Comparison of ENCODE assay signal across 7 cellular contexts in genomic region chr18:15197338-15198115, GRCh38.
DNase-seq lines count a peak whose midpoint lies in the region; TF ChIP-seq lines count a peak whose summit lies in the region.
"Not testable (repeated sequence)": the region's sequence is repeated elsewhere in the genome, so short reads cannot be mapped to it uniquely, and the experiment has no call there.

No MANE protein-coding gene starts in this region.

- H3K27ac ChIP-seq in esophagus muscularis mucosa (replicated peaks in 1 of 4); stomach: not testable (repeated sequence)

- TF ChIP-seq EP300 in esophagus muscularis mucosa (IDR thresholded peaks at IDR 0.05); stomach (IDR thresholded peaks at IDR 0.05): not testable (repeated sequence)

- 6% methylated on average over 35 of the region's 58 CpGs for WGBS in esophagus muscularis mucosa
- WGBS in stomach, 5 donors: 11 to 17% (median 14%) methylated on average over 37 to 58 of the region's 58 CpGs

- in situ Hi-C loops in GM13976 (cut with MboI; ENCODE audit: low sequenced_read_pairs, unreplicated experiment): not testable (repeated sequence)

- intact Hi-C loops in esophagus muscularis mucosa (cut with DNase I); stomach (cut with DNase I; ENCODE audit: low total_unique reads): not testable (repeated sequence)

- TF ChIP-seq CTCF in GM13976 (IDR thresholded peaks at IDR 0.05; ENCODE audit: borderline replicate concordance, control extremely low read depth, extremely low read depth, insufficient read depth, missing control alignments); esophagus muscularis mucosa (IDR thresholded peaks at IDR 0.05); stomach (IDR thresholded peaks at IDR 0.05): not testable (repeated sequence)

- DNase-seq in GM13976 (ENCODE audit: low spot score) (peak; percentile 2), NCI-H524 (lab: John Stamatoyannopoulos, UW) (peak; percentile 1 to 22), anterior cingulate cortex (lab: John Stamatoyannopoulos, UW) (peak in 46 of 58 donors; percentile 0 to 64 (median 16)), hypothalamus (lab: John Stamatoyannopoulos, UW) (peak in 35 of 51 donors; percentile 0 to 61 (median 16)), occipital lobe (lab: John Stamatoyannopoulos, UW) (peak; percentile 61)
- DNase-seq in esophagus muscularis mucosa (ENCODE audit: extremely low spot score); stomach: not testable (repeated sequence)

- not testable (repeated sequence) for H3K9me3 ChIP-seq in esophagus muscularis mucosa
- peaks cover 0 to 30% (median 13%) of the 10 kb centered on the region in 4 donors for H3K9me3 ChIP-seq in stomach

- not testable (repeated sequence) for H3K36me3 ChIP-seq in esophagus muscularis mucosa, stomach

- not testable (repeated sequence) for H3K4me1 ChIP-seq in esophagus muscularis mucosa, stomach

- H3K27me3 ChIP-seq in esophagus muscularis mucosa (peaks cover 0 to 20% (median 5%) of the 10 kb centered on the region in 4 donors), stomach (peaks cover 8 to 31% (median 13%) of the 10 kb centered on the region in 3 donors)

- peak overlapping the region in 3 of 4 donors; percentile 0 to 42 (median 35) for H3K4me3 ChIP-seq in esophagus muscularis mucosa
- H3K4me3 ChIP-seq in stomach: peak overlapping the region in 3 of 4 donors; percentile 18 to 28 (median 27)

- TF ChIP-seq POLR2A in esophagus muscularis mucosa (IDR thresholded peaks at IDR 0.05; ENCODE audit: low read depth); stomach (IDR thresholded peaks at IDR 0.05): not testable (repeated sequence)
